Comparison of ENCODE assay signal across 8 cellular contexts in the genomic region with DNA sequence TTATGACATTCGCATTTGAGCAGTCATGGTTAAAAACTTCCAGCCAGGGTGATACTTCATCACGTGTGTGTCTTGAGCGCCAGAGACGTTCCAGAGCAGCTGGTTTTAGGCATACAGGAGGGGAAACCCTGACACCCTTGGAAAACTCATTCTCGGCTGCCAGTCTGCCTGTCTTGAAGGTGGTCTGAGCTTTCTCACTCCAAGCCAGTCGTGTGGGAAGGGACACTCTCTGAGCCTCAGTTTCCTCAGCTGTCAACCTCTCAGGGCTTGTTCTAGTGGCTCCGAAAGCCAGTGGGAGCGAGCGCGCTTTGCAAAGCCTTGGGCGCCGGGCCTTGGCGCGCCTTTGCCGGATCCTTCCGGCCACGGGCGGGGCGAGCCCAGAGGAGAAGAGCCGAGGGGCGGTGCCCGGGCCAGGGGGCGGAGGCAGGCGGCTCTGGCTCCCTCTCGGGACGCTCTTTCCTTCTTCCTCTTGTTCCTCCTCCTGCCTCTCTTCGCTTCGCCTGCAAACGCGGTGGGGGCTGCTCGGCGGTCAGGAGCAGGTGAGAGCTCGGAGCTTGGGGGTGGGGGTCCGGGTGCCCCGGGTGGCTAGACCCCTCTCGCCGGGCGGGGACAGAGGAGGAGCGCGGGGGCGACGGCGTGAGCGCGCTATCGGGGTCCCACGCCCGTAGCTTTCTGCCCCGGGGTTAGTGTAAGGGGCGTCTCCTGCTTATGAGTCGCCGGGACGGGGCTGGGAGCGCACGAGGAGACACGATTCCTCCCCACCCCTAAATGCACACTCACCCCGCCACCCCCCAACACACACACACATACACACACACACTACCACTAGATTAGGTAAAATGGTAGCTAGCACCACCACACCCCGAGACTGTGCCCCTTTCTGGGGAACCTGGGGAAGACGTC. TPM values are rescaled to one million over a fixed set of nuclear protein-coding genes. Genes with fewer than 3 reads are reported as not detected.
DNase-seq lines count a peak whose midpoint lies in the region; ATAC-seq lines count a peak whose summit lies in the region.

A gene (plus strand): TSS at position 467 of the 903 bp plus-strand sequence. CDS start 2,509 bp downstream, outside the sequence.

- ATAC-seq in GM18909 (IDR thresholded peaks at IDR 0.05; ENCODE audit: poor library complexity, unreplicated experiment) (peak; percentile 80), HG03139 (IDR thresholded peaks at IDR 0.05; ENCODE audit: unreplicated experiment) (peak; percentile 66)

- H3K4me3 Mint-ChIP-seq in activated CD4-positive, alpha-beta memory T cell treated with anti-CD3 and anti-CD28 coated beads, Interleukin-2, amount 10 ng/mL, durations not matched to agents 7 days and 5 days: peak within 1 kb of the TSS; percentile 90

- DNase-seq in AG08395 (ENCODE audit: low spot score) (peak; percentile 92), NCI-H748 treated with DMSO at 0.1 percent for 48 hours (lab: John Stamatoyannopoulos, UW) (peak; percentile 7), medulla oblongata (ENCODE audit: extremely low spot score) (peak; percentile 61)
- peak; percentile 86 for DNase-seq in activated CD4-positive, alpha-beta memory T cell treated with anti-CD3 and anti-CD28 coated beads, Interleukin-2, amount 10 ng/mL, durations not matched to agents 7 days and 5 days
- peak; percentile 54 for DNase-seq in effector CD8-positive, alpha-beta T cell (lab: John Stamatoyannopoulos, UW)
- DNase-seq in stimulated activated CD4-positive, alpha-beta T cell treated with anti-CD3 and anti-CD28 coated beads, TNF-alpha, amount 100 ng/mL, for 4 hours (ENCODE audit: low read depth in 3 of 3): peak; percentile 45 to 68 (median 63)

- H3K27me3 Mint-ChIP-seq in activated CD4-positive, alpha-beta memory T cell treated with anti-CD3 and anti-CD28 coated beads, Interleukin-2, amount 10 ng/mL, durations not matched to agents 7 days and 5 days: no peaks in the 10 kb centered on the region

- H3K9me3 Mint-ChIP-seq in activated CD4-positive, alpha-beta memory T cell treated with anti-CD3 and anti-CD28 coated beads, Interleukin-2, amount 10 ng/mL, durations not matched to agents 7 days and 5 days: no peaks in the 10 kb centered on the region

- peak within 1 kb of the TSS; percentile 64 for H3K27ac Mint-ChIP-seq in activated CD4-positive, alpha-beta memory T cell treated with anti-CD3 and anti-CD28 coated beads, Interleukin-2, amount 10 ng/mL, durations not matched to agents 7 days and 5 days

- peaks cover 12% of the 10 kb centered on the region for H3K36me3 Mint-ChIP-seq in activated CD4-positive, alpha-beta memory T cell treated with anti-CD3 and anti-CD28 coated beads, Interleukin-2, amount 10 ng/mL, durations not matched to agents 7 days and 5 days (ENCODE audit: low read depth)

- H3K4me1 Mint-ChIP-seq in activated CD4-positive, alpha-beta memory T cell treated with anti-CD3 and anti-CD28 coated beads, Interleukin-2, amount 10 ng/mL, durations not matched to agents 7 days and 5 days: peaks cover 27% of the 10 kb centered on the region

- POLR2A ChIA-PET in activated CD4-positive, alpha-beta memory T cell treated with anti-CD3 and anti-CD28 coated beads, Interleukin-2, amount 10 ng/mL, durations not matched to agents 7 days and 5 days (lab: Charles Lee): interaction anchor here (0.6 to 1.7 kb wide), 5 partner anchors 31 to 422 kb away, joined by 3 to 5 read pairs (median 3); a partner anchor contains a TSS

- CTCF ChIA-PET in activated CD4-positive, alpha-beta memory T cell treated with anti-CD3 and anti-CD28 coated beads, Interleukin-2, amount 10 ng/mL, durations not matched to agents 7 days and 5 days (lab: Charles Lee): interaction anchor here (1.1 to 3.2 kb wide), 4 partner anchors 10 to 310 kb away, joined by 3 to 13 read pairs (median 4); no protein-coding TSS in a partner anchor

RNA-seq across cellular contexts. Expression of the gene that starts here (rescaled TPM):
- total RNA-seq in activated CD4-positive, alpha-beta memory T cell treated with anti-CD3 and anti-CD28 coated beads, Interleukin-2, amount 10 ng/mL, durations not matched to agents 7 days and 5 days: 10 to 100 TPM; 15.8 to 19.2 TPM

Comparison
In these comparisons a context has a peak if more than half of its experiments do, and no peak if none do; other contexts are left out.
1. Peak in every context shown above with its lines: DNase-seq and ATAC-seq.
2. DNase-seq: peak in every context shown above with its lines; median percentile 92 in AG08395; 86 in activated CD4-positive, alpha-beta memory T cell treated with anti-CD3 and anti-CD28 coated beads, Interleukin-2, amount 10 ng/mL, durations not matched to agents 7 days and 5 days; 63 in stimulated activated CD4-positive, alpha-beta T cell treated with anti-CD3 and anti-CD28 coated beads, TNF-alpha, amount 100 ng/mL, for 4 hours; 61 in medulla oblongata; 54 in effector CD8-positive, alpha-beta T cell; 7 in NCI-H748 treated with DMSO at 0.1 percent for 48 hours.